Comparison of ENCODE assay signal across 17 cellular contexts in genomic region chr5:60365001-60365400, GRCh38.
DNase-seq lines count a peak whose midpoint lies in the region; ATAC-seq, FAIRE-seq and TF ChIP-seq lines count a peak whose summit lies in the region.
"Had no signal": no experiment of that assay in that cellular context is flagged by ENCODE, and none has a peak within 500 bp of the region (broad histone marks: within the 10 kb centered on the region; RNA-seq: fewer than 3 reads in every experiment).

No MANE protein-coding gene starts in this region.

- TF ChIP-seq CTCF in bronchial epithelial cell (IDR thresholded peaks at IDR 0.05; ENCODE audit: insufficient read depth, low read length, severe bottlenecking) = no peak
- no peak for TF ChIP-seq CTCF in osteocyte (IDR thresholded peaks at IDR 0.05)

- DNase-seq in HCEC 1CT (peak; percentile 26), bronchial epithelial cell (ENCODE audit: low read depth) (peak; percentile 25), osteocyte (ENCODE audit: extremely low spot score, unreplicated experiment) (no peak), Right ventricle myocardium superior (no peak), sciatic nerve (ENCODE audit: low spot score) (no peak), DMS79 (lab: John Stamatoyannopoulos, UW) (no peak)
- DNase-seq: Calu3; CD8-positive, alpha-beta T cell; DND-41; GF-D8; HFFc6 had no signal

- no peak overlapping the region for H3K4me3 Mint-ChIP-seq in osteocyte (ENCODE audit: unreplicated experiment)
- H3K4me3 Mint-ChIP-seq: B cell; CD8-positive, alpha-beta T cell; GM23338; HFFc6 had no signal

- peaks cover 40% of the 10 kb centered on the region for H3K4me1 Mint-ChIP-seq in osteocyte (ENCODE audit: unreplicated experiment)
- H3K4me1 Mint-ChIP-seq: B cell had no signal

- H3K36me3 Mint-ChIP-seq in osteocyte (ENCODE audit: unreplicated experiment) = no peaks in the 10 kb centered on the region
- H3K36me3 Mint-ChIP-seq: CD8-positive, alpha-beta T cell had no signal

- no peaks in the 10 kb centered on the region for H3K27me3 Mint-ChIP-seq in osteocyte (ENCODE audit: unreplicated experiment)
- H3K27me3 Mint-ChIP-seq: B cell had no signal

- FAIRE-seq in A204.1 (lab: Jason Lieb, UNC) = peak; percentile 98
- no peak for FAIRE-seq in bronchial epithelial cell (lab: Jason Lieb, UNC)
- FAIRE-seq: H54 had no signal

- intact Hi-C loops in Right ventricle myocardium superior (cut with DNase I) (no loop called here), sciatic nerve (cut with DNase I) (no loop called here)

- H3K27ac Mint-ChIP-seq in osteocyte (ENCODE audit: unreplicated experiment) = peak overlapping the region; percentile 29
- H3K27ac Mint-ChIP-seq: B cell; CD8-positive, alpha-beta T cell; GM23338; HFFc6 had no signal

- no peak overlapping the region for H3K4me3 ChIP-seq in bronchial epithelial cell (ENCODE audit: low read depth, low read length)
- H3K4me3 ChIP-seq: BLaER1 treated with 17β-estradiol and CSF1 and Interleukin-3, amounts not matched to agents 10 nM and 100 nM; GM23338 had no signal

- H3K36me3 ChIP-seq in bronchial epithelial cell (ENCODE audit: control insufficient read depth, insufficient read depth, low read length) = no peaks in the 10 kb centered on the region
- H3K36me3 ChIP-seq: BLaER1 treated with 17β-estradiol and CSF1 and Interleukin-3, amounts not matched to agents 10 nM and 100 nM had no signal

- no peak for ATAC-seq in Right ventricle myocardium superior (ENCODE audit: poor library complexity)
- ATAC-seq in sciatic nerve = no peak
- ATAC-seq: CD8-positive, alpha-beta T cell; GM23338; HCT116 had no signal

- no peaks in the 10 kb centered on the region for H3K27me3 ChIP-seq in bronchial epithelial cell (ENCODE audit: control insufficient read depth, insufficient read depth, low read length)
- H3K27me3 ChIP-seq: BLaER1 treated with 17β-estradiol and CSF1 and Interleukin-3, amounts not matched to agents 10 nM and 100 nM had no signal

- H3K9me3 Mint-ChIP-seq in osteocyte (ENCODE audit: unreplicated experiment) = peaks cover 3% of the 10 kb centered on the region
- H3K9me3 Mint-ChIP-seq: CD8-positive, alpha-beta T cell; GM23338 had no signal

Comparison
In these comparisons a context has a peak if more than half of its experiments do, and no peak if none do; other contexts are left out.
1. DNase-seq: peak in HCEC 1CT (single experiment) and bronchial epithelial cell (single experiment); none in osteocyte (single experiment), Right ventricle myocardium superior (single experiment), sciatic nerve (single experiment) and DMS79 (single experiment).